In genomic region chr7:8567626-8568025, GRCh38 we compare ENCODE assay signal across 5 cellular contexts.
"Had no signal": no experiment of that assay in that cellular context is flagged by ENCODE, and none has a peak within 500 bp of the region (broad histone marks: within the 10 kb centered on the region; RNA-seq: fewer than 3 reads in every experiment).

No MANE protein-coding gene starts in this region.

- ATAC-seq: HepG2, K562 had no signal

- DNase-seq: IMR-90, KBM-7, KG1 had no signal
